Comparison of ENCODE assay signal across 19 cellular contexts in genomic region chr6:79261666-79262065, GRCh38. TPM values are rescaled to one million over a fixed set of nuclear protein-coding genes. Genes with fewer than 3 reads are reported as not detected.
DNase-seq lines count a peak whose midpoint lies in the region; ATAC-seq, FAIRE-seq and TF ChIP-seq lines count a peak whose summit lies in the region.
"Had no signal": no experiment of that assay in that cellular context is flagged by ENCODE, and none has a peak within 500 bp of the region (broad histone marks: within the 10 kb centered on the region; RNA-seq: fewer than 3 reads in every experiment).

No MANE protein-coding gene starts in this region.

- no peak overlapping the region for H4K8ac ChIP-seq in neuronal stem cell (ENCODE audit: low read depth, low read length)

- H2AFZ ChIP-seq in neuronal stem cell (ENCODE audit: low read length) (no peak overlapping the region), SK-N-SH (ENCODE audit: low read depth) (no peak overlapping the region)

- H3K79me1 ChIP-seq in neuronal stem cell (ENCODE audit: low read depth, low read length) = no peaks in the 10 kb centered on the region

- no peak overlapping the region for H3K4me3 Mint-ChIP-seq in activated CD4-positive, alpha-beta T cell treated with anti-CD3 and anti-CD28 coated beads for 36 hours
- H3K4me3 Mint-ChIP-seq in WTC11 = no peak overlapping the region
- H3K4me3 Mint-ChIP-seq: CD4-positive, CD25-positive, alpha-beta regulatory T cell had no signal

- no peaks in the 10 kb centered on the region for H3K4me1 Mint-ChIP-seq in activated CD4-positive, alpha-beta T cell treated with anti-CD3 and anti-CD28 coated beads for 36 hours
- H3K4me1 Mint-ChIP-seq in WTC11 = no peaks in the 10 kb centered on the region
- H3K4me1 Mint-ChIP-seq: CD4-positive, CD25-positive, alpha-beta regulatory T cell had no signal

- no peak overlapping the region for H3K23ac ChIP-seq in neuronal stem cell (ENCODE audit: low read depth, low read length, poor library complexity)

- H3K79me2 ChIP-seq in SK-N-SH (ENCODE audit: insufficient read depth) = no peaks in the 10 kb centered on the region

- H3K27me3 ChIP-seq in neuronal stem cell (ENCODE audit: control insufficient read depth in 3 of 3, insufficient read depth in 3 of 3, low read depth in 1 of 3, low read length in 3 of 3) = no peaks in the 10 kb centered on the region
- H3K27me3 ChIP-seq in SK-N-SH (ENCODE audit: insufficient read depth) = no peaks in the 10 kb centered on the region
- H3K27me3 ChIP-seq: BLaER1 treated with 17β-estradiol and CSF1 and Interleukin-3, amounts not matched to agents 10 nM and 100 nM had no signal

- TF ChIP-seq CTCF in WTC11 (IDR thresholded peaks at IDR 0.05) (no peak), SK-N-SH (IDR thresholded peaks at IDR 0.05) (no peak)

- peak overlapping the region; percentile 85 for H2BK15ac ChIP-seq in neuronal stem cell (ENCODE audit: low read length)

- H4K20me1 ChIP-seq in SK-N-SH (ENCODE audit: insufficient read depth) = no peaks in the 10 kb centered on the region
- H4K20me1 ChIP-seq: BLaER1 treated with 17β-estradiol and CSF1 and Interleukin-3, amounts not matched to agents 10 nM and 100 nM had no signal

- DNase-seq in activated CD4-positive, alpha-beta T cell treated with anti-CD3 and anti-CD28 coated beads for 36 hours = peak; percentile 4
- DNase-seq in activated CD4-positive, alpha-beta T cell treated with anti-CD3 and anti-CD28 coated beads for 48 hours = no peak
- DNase-seq in NCI-H69 (lab: John Stamatoyannopoulos, UW) (peak; percentile 67), WTC11 (ENCODE audit: low spot score) (no peak), neuronal stem cell (ENCODE audit: low spot score) (no peak), SK-N-SH (no peak), GM19239 (ENCODE audit: insufficient read length, low spot score) (no peak)
- DNase-seq: 8988T; ACHN; Calu3; CD4-positive, CD25-positive, alpha-beta regulatory T cell; DMS 273 treated with DMSO at 0.1 percent for 48 hours; IMR-90 had no signal

- TF ChIP-seq RAD21 in SK-N-SH (IDR thresholded peaks at IDR 0.05; ENCODE audit: low read length) = no peak

- H3K36me3 ChIP-seq in neuronal stem cell (replicated peaks in 1 of 2; ENCODE audit: control insufficient read depth in 2 of 2, insufficient read depth in 2 of 2, low read length in 2 of 2) (no peaks in the 10 kb centered on the region), SK-N-SH (replicated peaks in 1 of 2; ENCODE audit: control insufficient read depth in 1 of 2, insufficient read depth in 2 of 2, low read length in 1 of 2) (no peaks in the 10 kb centered on the region)
- H3K36me3 ChIP-seq: BLaER1 treated with 17β-estradiol and CSF1 and Interleukin-3, amounts not matched to agents 10 nM and 100 nM had no signal

- no peak for FAIRE-seq in GM19239 (lab: Jason Lieb, UNC)
- FAIRE-seq: GM12878, GM18507, H54 had no signal

- H3K27me3 Mint-ChIP-seq in activated CD4-positive, alpha-beta T cell treated with anti-CD3 and anti-CD28 coated beads for 36 hours = peaks cover 22% of the 10 kb centered on the region
- no peaks in the 10 kb centered on the region for H3K27me3 Mint-ChIP-seq in WTC11 (ENCODE audit: low read depth)
- H3K27me3 Mint-ChIP-seq: CD4-positive, CD25-positive, alpha-beta regulatory T cell had no signal

- H3K9ac ChIP-seq in neuronal stem cell (ENCODE audit: low read depth, low read length, poor library complexity) (no peak overlapping the region), SK-N-SH (no peak overlapping the region)
- H3K9ac ChIP-seq: BLaER1 treated with 17β-estradiol and CSF1 and Interleukin-3, amounts not matched to agents 10 nM and 100 nM had no signal

- no peak for TF ChIP-seq EP300 in SK-N-SH (IDR thresholded peaks at IDR 0.05; ENCODE audit: borderline replicate concordance in 1 of 2, low read depth in 1 of 2, low read length in 1 of 2)

- H4K91ac ChIP-seq in neuronal stem cell (ENCODE audit: low read depth, low read length, poor library complexity) = no peak overlapping the region

- no CpG with 5 or more reads among the region's 5 CpGs for WGBS in neuronal stem cell (ENCODE audit: extremely low coverage in 2 of 2, insufficient read length in 2 of 2, insufficient replicate concordance in 1 of 2), 2 donors
- 80% methylated on average over 1 of the region's 5 CpGs for WGBS in SK-N-SH (ENCODE audit: low lambda C conversion rate)

- intact Hi-C loops in activated CD4-positive, alpha-beta T cell treated with anti-CD3 and anti-CD28 coated beads for 36 hours (cut with DNase I, micrococcal nuclease) = no loop called here

- H3K14ac ChIP-seq in neuronal stem cell (ENCODE audit: low read length) = no peak overlapping the region

- peak overlapping the region; percentile 66 for H3K4ac ChIP-seq in neuronal stem cell (ENCODE audit: low read length)

- no peak overlapping the region for H2AK5ac ChIP-seq in neuronal stem cell (ENCODE audit: low read depth, low read length)

- peak overlapping the region; percentile 5 for H3K18ac ChIP-seq in neuronal stem cell (ENCODE audit: low read length)

- ATAC-seq in activated CD4-positive, alpha-beta T cell treated with anti-CD3 and anti-CD28 coated beads for 36 hours = no peak
- ATAC-seq in WTC11 (no peak), GM18517 (IDR thresholded peaks at IDR 0.05; ENCODE audit: unreplicated experiment) (no peak)
- ATAC-seq: GM12878, HCT116 had no signal

- no peaks in the 10 kb centered on the region for H3F3A ChIP-seq in SK-N-SH (replicated peaks; ENCODE audit: insufficient read depth)

- no peaks in the 10 kb centered on the region for H3K9me2 ChIP-seq in SK-N-SH

- H3K27ac ChIP-seq in neuronal stem cell (replicated peaks; ENCODE audit: low read length) = no peak overlapping the region
- no peak overlapping the region for H3K27ac ChIP-seq in SK-N-SH (ENCODE audit: low read depth in 2 of 2, low read length in 1 of 2)
- H3K27ac ChIP-seq: BLaER1 treated with 17β-estradiol and CSF1 and Interleukin-3, amounts not matched to agents 10 nM and 100 nM had no signal

- H3K4me1 ChIP-seq in neuronal stem cell (ENCODE audit: control insufficient read depth in 2 of 2, insufficient read depth in 1 of 2, low read depth in 1 of 2, low read length in 2 of 2) = peaks cover 0 to 7% of the 10 kb centered on the region in 2 donors
- H3K4me1 ChIP-seq in SK-N-SH (ENCODE audit: control insufficient read depth in 1 of 2, insufficient read depth in 2 of 2, low read depth in 1 of 2, low read length in 1 of 2) = no peaks in the 10 kb centered on the region
- H3K4me1 ChIP-seq: BLaER1 treated with 17β-estradiol and CSF1 and Interleukin-3, amounts not matched to agents 10 nM and 100 nM had no signal

- no peaks in the 10 kb centered on the region for H3K9me3 ChIP-seq in neuronal stem cell (replicated peaks in 1 of 2; ENCODE audit: control insufficient read depth in 2 of 2, insufficient read depth in 1 of 2, low read depth in 1 of 2, low read length in 2 of 2)
- H3K9me3 ChIP-seq in SK-N-SH = no peaks in the 10 kb centered on the region

- no peak overlapping the region for H3K27ac Mint-ChIP-seq in activated CD4-positive, alpha-beta T cell treated with anti-CD3 and anti-CD28 coated beads for 36 hours
- H3K27ac Mint-ChIP-seq in WTC11 = no peak overlapping the region
- H3K27ac Mint-ChIP-seq: CD4-positive, CD25-positive, alpha-beta regulatory T cell had no signal

- CTCF ChIA-PET in activated CD4-positive, alpha-beta T cell treated with anti-CD3 and anti-CD28 coated beads for 36 hours (lab: Charles Lee) = no interaction called here
- CTCF ChIA-PET in WTC11 (lab: Charles Lee) (interaction anchor here (1.8 kb wide), 1 partner anchor 170 kb away, joined by 5 read pairs; no protein-coding TSS in a partner anchor), SK-N-SH (lab: Yijun Ruan, JAX) (interaction anchor here (1.1 kb wide), 1 partner anchor 205 kb away, joined by 3 read pairs; no protein-coding TSS in a partner anchor)

- H3K9me3 Mint-ChIP-seq in activated CD4-positive, alpha-beta T cell treated with anti-CD3 and anti-CD28 coated beads for 36 hours (ENCODE audit: low read depth) = peaks cover 11% of the 10 kb centered on the region
- H3K9me3 Mint-ChIP-seq in WTC11 = peaks cover 47% of the 10 kb centered on the region

- no peak overlapping the region for H3K4me3 ChIP-seq in neuronal stem cell (ENCODE audit: low read length in 2 of 2)
- no peak overlapping the region for H3K4me3 ChIP-seq in SK-N-SH (ENCODE audit: low read depth in 2 of 2, low read length in 1 of 2)
- H3K4me3 ChIP-seq: BLaER1 treated with 17β-estradiol and CSF1 and Interleukin-3, amounts not matched to agents 10 nM and 100 nM; GM12878 had no signal

- H3K36me3 Mint-ChIP-seq in activated CD4-positive, alpha-beta T cell treated with anti-CD3 and anti-CD28 coated beads for 36 hours (ENCODE audit: low read depth) = no peaks in the 10 kb centered on the region
- peaks cover 26% of the 10 kb centered on the region for H3K36me3 Mint-ChIP-seq in WTC11
- H3K36me3 Mint-ChIP-seq: CD4-positive, CD25-positive, alpha-beta regulatory T cell had no signal

- POLR2A ChIA-PET in activated CD4-positive, alpha-beta T cell treated with anti-CD3 and anti-CD28 coated beads for 36 hours (lab: Charles Lee) = no interaction called here
- POLR2A ChIA-PET in WTC11 (lab: Charles Lee) (no interaction called here), SK-N-SH (lab: Yijun Ruan, JAX) (no interaction called here)

- H2BK120ac ChIP-seq in neuronal stem cell (ENCODE audit: low read depth, low read length) = no peak overlapping the region

- H3K4me2 ChIP-seq in neuronal stem cell (ENCODE audit: insufficient read depth, low read length, poor library complexity, severe bottlenecking) = no peak overlapping the region
- H3K4me2 ChIP-seq in SK-N-SH = no peak overlapping the region
- H3K4me2 ChIP-seq: BLaER1 treated with 17β-estradiol and CSF1 and Interleukin-3, amounts not matched to agents 10 nM and 100 nM had no signal

- H2BK5ac ChIP-seq in neuronal stem cell (ENCODE audit: low read length) = no peak overlapping the region

- no peak overlapping the region for H2BK12ac ChIP-seq in neuronal stem cell (ENCODE audit: low read length)

TF ChIP-seq in WTC11, 78 proteins besides CTCF, POLR2A, EP300 and RAD21:
- TF ChIP-seq RELA (CRISPR knock-in tag; IDR thresholded peaks at IDR 0.05; ENCODE audit: borderline replicate concordance) (no peak), ZNF423 (CRISPR knock-in tag; IDR thresholded peaks at IDR 0.05) (peak; percentile 97)

RNA-seq across cellular contexts. Expression of gene HMGN3, which starts 27.2 kb away (rescaled TPM):
- total RNA-seq in activated CD4-positive, alpha-beta T cell treated with anti-CD3 and anti-CD28 coated beads for 36 hours = 10 to 100 TPM; 44.6 to 48.7 TPM
- 151 to 165 TPM (median 155 TPM) in 3 replicates for total RNA-seq in WTC11 (2021)
- 209 TPM for polyA plus RNA-seq in neuronal stem cell (2013, experiment 1 of 2)
- 216 TPM for polyA plus RNA-seq in neuronal stem cell (2013, experiment 2 of 2)
- 57.6 and 64.5 TPM in 2 replicates for polyA plus RNA-seq in SK-N-SH (2012; rRNA removed)
- polyA plus RNA-seq in SK-N-SH (2012; cell fraction: cytosol; rRNA removed) = 72.9 and 119 TPM in 2 replicates
- polyA plus RNA-seq in SK-N-SH (2012; cell fraction: nucleus; rRNA removed) = 48.8 and 72.9 TPM in 2 replicates

Comparison
In these comparisons a context has a peak if more than half of its experiments do, and no peak if none do; other contexts are left out.
1. DNase-seq: peak in activated CD4-positive, alpha-beta T cell treated with anti-CD3 and anti-CD28 coated beads for 36 hours (single experiment) and NCI-H69 (single experiment); none in activated CD4-positive, alpha-beta T cell treated with anti-CD3 and anti-CD28 coated beads for 48 hours (single experiment), WTC11 (single experiment), neuronal stem cell (single experiment), SK-N-SH (single experiment) and GM19239 (single experiment).